In genomic region chr13:114065141-114065925, GRCh38 we compare ENCODE assay signal across 8 cellular contexts.
DNase-seq lines count a peak whose midpoint lies in the region; ATAC-seq, FAIRE-seq and TF ChIP-seq lines count a peak whose summit lies in the region.

No MANE protein-coding gene starts in this region.

- POLR2A ChIA-PET in A549 (lab: Yijun Ruan, JAX): interaction anchor here (0.5 to 1.7 kb wide), 7 partner anchors 21 to 66 kb away, joined by 3 to 8 read pairs (median 5); no protein-coding TSS in a partner anchor

- DNase-seq in A549 (ENCODE audit: low read depth in 1 of 2, low spot score in 1 of 2) (peak; percentile 65 to 89), HT1080 (ENCODE audit: low read depth) (peak; percentile 99), SJSA1 (ENCODE audit: low read depth in 1 of 2, low spot score in 2 of 2) (peak; percentile 95 to 98), frontal cortex (ENCODE audit: low spot score in 2 of 2) (peak; percentile 68 to 74), non-pigmented ciliary epithelial cell (ENCODE audit: low read depth) (peak; percentile 88), stromal cell of bone marrow (ENCODE audit: low read depth) (peak; percentile 99)
- DNase-seq in activated naive CD4-positive, alpha-beta T cell treated with Interleukin-2 at 50 U/mL for 16 hours: peak; percentile 83

- FAIRE-seq in A549 (lab: Jason Lieb, UNC) (no peak), frontal cortex (lab: Jason Lieb, UNC) (no peak)

- H3K4me2 ChIP-seq in A549: peak overlapping the region; percentile 99

- 0 out of 2 replicates have a peak, but pooled peaks cover 4% of the 10 kb centered on the region for H3K36me3 ChIP-seq in SJSA1

- H3K4me1 ChIP-seq in A549: peaks cover 64% of the 10 kb centered on the region
- peaks cover 59% of the 10 kb centered on the region for H3K4me1 ChIP-seq in SJSA1 (replicated peaks)

- H3K4me3 ChIP-seq in A549: peak overlapping the region; percentile 42
- peak overlapping the region; percentile 20 for H3K4me3 ChIP-seq in SJSA1

- ATAC-seq in A549: peak; percentile 89 to 92
- ATAC-seq in GM19025 (IDR thresholded peaks at IDR 0.05; ENCODE audit: low read depth, unreplicated experiment): peak; percentile 45

- TF ChIP-seq POLR2A in A549 (IDR thresholded peaks at IDR 0.05; ENCODE audit: low read length): peak; percentile 22

- TF ChIP-seq RAD21 in A549 (conservative IDR thresholded peaks at IDR 0.05 in 1 of 2, IDR thresholded peaks at IDR 0.05 in 1 of 2): peak in 1 of 2 experiments; percentile 38; a peak in 4 of 5 replicates

- H3K27me3 ChIP-seq in SJSA1 (replicated peaks): no peaks in the 10 kb centered on the region

- peak; percentile 18 to 64; a peak in 3 of 5 replicates for TF ChIP-seq EP300 in A549 (IDR thresholded peaks at IDR 0.05)

- no peak for TF ChIP-seq CTCF in A549 (IDR thresholded peaks at IDR 0.05)

- H3K27ac ChIP-seq in A549: peak overlapping the region; percentile 99 to 100
- peak overlapping the region; percentile 75 for H3K27ac ChIP-seq in SJSA1

- CTCF ChIA-PET in A549 (lab: Yijun Ruan, JAX): interaction anchor here (0.6 to 1.7 kb wide), 7 partner anchors 22 to 164 kb away, joined by 3 to 5 read pairs (median 3); no protein-coding TSS in a partner anchor

- H3K9me3 ChIP-seq in A549: no peaks in the 10 kb centered on the region
- no peaks in the 10 kb centered on the region for H3K9me3 ChIP-seq in SJSA1 (replicated peaks)

- 0% methylated on average over 13 of the region's 25 CpGs for WGBS in A549 (ENCODE audit: missing lambda C conversion rate)

TF ChIP-seq in A549, 52 proteins besides CTCF, POLR2A, EP300 and RAD21:
- TF ChIP-seq MYC (IDR thresholded peaks at IDR 0.05; ENCODE audit: borderline replicate concordance, low read length) (peak; percentile 93), HOXB13 (CRISPR knock-in tag; IDR thresholded peaks at IDR 0.05; ENCODE audit: low read depth) (peak; percentile 70), RCOR1 (IDR thresholded peaks at IDR 0.05; ENCODE audit: low read depth, low read length) (no peak), MAX (IDR thresholded peaks at IDR 0.05) (peak; percentile 95), JUNB (IDR thresholded peaks at IDR 0.05) (peak; percentile 78), SMC3 (IDR thresholded peaks at IDR 0.05) (peak; percentile 33; the same call in 1 of the 3 replicates), KDM1A (IDR thresholded peaks at IDR 0.05; ENCODE audit: low read depth) (no peak), CEBPB (IDR thresholded peaks at IDR 0.05) (0 out of 4 replicates have a peak, but pooled peaks of 1 of the 2 experiments have one; percentile 4), FOSL2 (IDR thresholded peaks at IDR 0.05) (peak; percentile 86), FOSL2 (CRISPR knock-in tag; IDR thresholded peaks at IDR 0.05) (peak; percentile 97), ESRRA (IDR thresholded peaks at IDR 0.05; ENCODE audit: borderline replicate concordance, low read length) (no peak), PBX3 (IDR thresholded peaks at IDR 0.05) (peak; percentile 68), JUN (IDR thresholded peaks at IDR 0.05) (peak in 1 of 2 experiments; percentile 78; a peak in 3 of 5 replicates), HMGXB4 (CRISPR knock-in tag; IDR thresholded peaks at IDR 0.05; ENCODE audit: borderline replicate concordance) (no peak), GATA3 (IDR thresholded peaks at IDR 0.05; ENCODE audit: borderline replicate concordance) (peak; percentile 32; the same call in 1 of the 2 replicates), HOXB5 (CRISPR knock-in tag; IDR thresholded peaks at IDR 0.05) (0 out of 2 replicates have a peak, but pooled peaks have one; percentile 36)
- TF ChIP-seq, protein P1, sequence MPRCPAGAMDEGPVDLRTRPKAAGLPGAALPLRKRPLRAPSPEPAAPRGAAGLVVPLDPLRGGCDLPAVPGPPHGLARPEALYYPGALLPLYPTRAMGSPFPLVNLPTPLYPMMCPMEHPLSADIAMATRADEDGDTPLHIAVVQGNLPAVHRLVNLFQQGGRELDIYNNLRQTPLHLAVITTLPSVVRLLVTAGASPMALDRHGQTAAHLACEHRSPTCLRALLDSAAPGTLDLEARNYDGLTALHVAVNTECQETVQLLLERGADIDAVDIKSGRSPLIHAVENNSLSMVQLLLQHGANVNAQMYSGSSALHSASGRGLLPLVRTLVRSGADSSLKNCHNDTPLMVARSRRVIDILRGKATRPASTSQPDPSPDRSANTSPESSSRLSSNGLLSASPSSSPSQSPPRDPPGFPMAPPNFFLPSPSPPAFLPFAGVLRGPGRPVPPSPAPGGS (IDR thresholded peaks at IDR 0.05): no peak
- TF ChIP-seq, protein P2, sequence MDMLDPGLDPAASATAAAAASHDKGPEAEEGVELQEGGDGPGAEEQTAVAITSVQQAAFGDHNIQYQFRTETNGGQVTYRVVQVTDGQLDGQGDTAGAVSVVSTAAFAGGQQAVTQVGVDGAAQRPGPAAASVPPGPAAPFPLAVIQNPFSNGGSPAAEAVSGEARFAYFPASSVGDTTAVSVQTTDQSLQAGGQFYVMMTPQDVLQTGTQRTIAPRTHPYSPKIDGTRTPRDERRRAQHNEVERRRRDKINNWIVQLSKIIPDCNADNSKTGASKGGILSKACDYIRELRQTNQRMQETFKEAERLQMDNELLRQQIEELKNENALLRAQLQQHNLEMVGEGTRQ (IDR thresholded peaks at IDR 0.05): peak; percentile 95

Comparison
In these comparisons a context has a peak if more than half of its experiments do, and no peak if none do; other contexts are left out.
1. Peak in every context shown above with its lines: DNase-seq, ATAC-seq, H3K4me3 ChIP-seq and H3K27ac ChIP-seq.